ENCODE assay signal across 15 cellular contexts in genomic region chr17:57373071-57373470, GRCh38.
"Had no signal": no experiment of that assay in that cellular context is flagged by ENCODE, and none has a peak within 500 bp of the region (broad histone marks: within the 10 kb centered on the region; RNA-seq: fewer than 3 reads in every experiment).

No MANE protein-coding gene starts in this region.

- H3K27me3 Mint-ChIP-seq: naive thymus-derived CD4-positive, alpha-beta T cell had no signal

- H3K9me3 ChIP-seq: upper lobe of right lung, vagina had no signal

- H3K27ac ChIP-seq: coronary artery, upper lobe of right lung, vagina had no signal

- DNase-seq: effector CD4-positive, alpha-beta T cell; endodermal cell; erythroblast; foreskin melanocyte; head of caudate nucleus; islet precursor cell; naive thymus-derived CD4-positive, alpha-beta T cell; nephron progenitor cell; small intestine; stimulated activated CD4-positive, alpha-beta T cell treated with anti-CD3 and anti-CD28 coated beads, Interleukin-12 subunit alpha, Interleukin-12 subunit beta, amount 100 ng/mL, for 4 hours; stimulated activated naive CD4-positive, alpha-beta T cell treated with Interleukin-2 at 50 U/mL for 16 hours; upper lobe of right lung had no signal

- H3K4me3 ChIP-seq: coronary artery, upper lobe of right lung, vagina had no signal

- H3K4me3 Mint-ChIP-seq: endodermal cell; naive thymus-derived CD4-positive, alpha-beta T cell; nephron progenitor cell had no signal

- H3K27me3 ChIP-seq: upper lobe of right lung, vagina had no signal

- H3K27ac Mint-ChIP-seq: endodermal cell; naive thymus-derived CD4-positive, alpha-beta T cell; nephron progenitor cell had no signal

- H3K36me3 ChIP-seq: upper lobe of right lung, vagina had no signal

- ATAC-seq: left lobe of liver; naive thymus-derived CD4-positive, alpha-beta T cell; upper lobe of right lung had no signal
